27 cellular contexts compared by ENCODE assay signal in genomic region chr13:21596722-21597121, GRCh38.
"Had no signal": no experiment of that assay in that cellular context is flagged by ENCODE, and none has a peak within 500 bp of the region (broad histone marks: within the 10 kb centered on the region; RNA-seq: fewer than 3 reads in every experiment).

No MANE protein-coding gene starts in this region.

- H3K27me3 Mint-ChIP-seq: activated CD4-positive, alpha-beta T cell treated with anti-CD3 and anti-CD28 coated beads for 36 hours; activated naive CD8-positive, alpha-beta T cell; stimulated activated naive CD8-positive, alpha-beta T cell treated with anti-CD3 and anti-CD28 coated beads, Interleukin-15, amount 100 ng/mL, for 72 hours had no signal

- H3K27ac ChIP-seq: adrenal gland, ascending aorta, brain microvascular endothelial cell, colonic mucosa, esophagus muscularis mucosa, gastrocnemius medialis, left lung, ovary, prostate gland, tibial artery had no signal

- DNase-seq: activated CD4-positive, alpha-beta T cell treated with anti-CD3 and anti-CD28 coated beads for 36 hours; activated CD4-positive, alpha-beta T cell treated with anti-CD3 and anti-CD28 coated beads, Interleukin-2, amount 50 U/mL, for 48 hours; activated CD8-positive, alpha-beta memory T cell treated with anti-CD3 and anti-CD28 coated beads, Interleukin-2, amount 50 U/mL, for 48 hours; activated naive CD4-positive, alpha-beta T cell; activated T-cell treated with anti-CD3 and anti-CD28 coated beads, Interleukin-2, amount 50 U/mL, for 4 hours; adrenal gland; brain microvascular endothelial cell; central memory CD4-positive, alpha-beta T cell; colonic mucosa; gastrocnemius medialis; hippocampal formation; kidney glomerular epithelial cell; left lung; midbrain; ovary; spleen; stimulated activated CD4-positive, alpha-beta T cell treated with anti-CD3 and anti-CD28 coated beads, Interleukin-4, amount 100 ng/mL, for 24 hours; stimulated activated naive CD8-positive, alpha-beta T cell treated with anti-CD3 and anti-CD28 coated beads, Interleukin-15, amount 100 ng/mL, for 72 hours; tibial artery had no signal

- H3K27me3 ChIP-seq: adrenal gland, ascending aorta, brain microvascular endothelial cell, colonic mucosa, esophagus muscularis mucosa, gastrocnemius medialis, left lung, neutrophil, ovary, spleen, tibial artery had no signal

- H3K36me3 ChIP-seq: adrenal gland, ascending aorta, brain microvascular endothelial cell, colonic mucosa, left lung, ovary, prostate gland, tibial artery had no signal

- H3K9me3 ChIP-seq: colonic mucosa, esophagus muscularis mucosa, gastrocnemius medialis, left lung, neutrophil, ovary, prostate gland, tibial artery had no signal

- H3K9me3 Mint-ChIP-seq: activated T-cell treated with anti-CD3 and anti-CD28 coated beads, Interleukin-2, amount 50 U/mL, for 4 hours had no signal

- H3K4me1 ChIP-seq: ascending aorta, colonic mucosa, prostate gland had no signal

- H3K27ac Mint-ChIP-seq: activated CD4-positive, alpha-beta T cell treated with anti-CD3 and anti-CD28 coated beads for 36 hours; activated naive CD8-positive, alpha-beta T cell; activated T-helper 2 cell treated with anti-CD3 and anti-CD28 coated beads, Interferon-gamma antibody, Interleukin-2, Interleukin-4, amounts not matched to agents 10 μg/mL and 5 μg/mL and 100 μg/mL, durations not matched to agents 14 hours and 24 hours and 36 hours; nephron; stimulated activated naive CD8-positive, alpha-beta T cell treated with anti-CD3 and anti-CD28 coated beads, Interleukin-15, amount 100 ng/mL, for 72 hours had no signal

- H3K4me3 ChIP-seq: adrenal gland, ascending aorta, colonic mucosa, esophagus muscularis mucosa, gastrocnemius medialis, left lung, lung, ovary, prostate gland, spleen, tibial artery had no signal

- H3K4me3 Mint-ChIP-seq: activated CD4-positive, alpha-beta T cell treated with anti-CD3 and anti-CD28 coated beads for 36 hours; activated naive CD8-positive, alpha-beta T cell; activated T-cell treated with anti-CD3 and anti-CD28 coated beads, Interleukin-2, amount 50 U/mL, for 4 hours; nephron had no signal

- ATAC-seq: activated CD4-positive, alpha-beta T cell treated with anti-CD3 and anti-CD28 coated beads for 36 hours; activated T-cell treated with anti-CD3 and anti-CD28 coated beads, Interleukin-2, amount 50 U/mL, for 4 hours; gastrocnemius medialis; left lung; stimulated activated naive CD8-positive, alpha-beta T cell treated with anti-CD3 and anti-CD28 coated beads, Interleukin-15, amount 100 ng/mL, for 72 hours had no signal
